33 cellular contexts compared by ENCODE assay signal in genomic region chr17:81206166-81206565, GRCh38. TPM values are rescaled to one million over a fixed set of nuclear protein-coding genes. Genes with fewer than 3 reads are reported as not detected.
"Had no signal": no experiment of that assay in that cellular context is flagged by ENCODE, and none has a peak within 500 bp of the region (broad histone marks: within the 10 kb centered on the region; RNA-seq: fewer than 3 reads in every experiment).

No MANE protein-coding gene starts in this region.

- ATAC-seq: activated CD4-positive, CD25-positive, alpha-beta regulatory T cell treated with anti-CD3 and anti-CD28 coated beads, Interleukin-2, amount 50 U/mL, for 24 hours; activated CD8-positive, alpha-beta T cell treated with anti-CD3 and anti-CD28 coated beads for 36 hours; activated T-cell treated with anti-CD3 and anti-CD28 coated beads, Interleukin-2, amount 50 U/mL, for 4 hours; activated T-helper 17 cell treated with anti-CD3 and anti-CD28 coated beads, Interleukin-2, amount 50 U/mL, for 72 hours; body of pancreas; foreskin keratinocyte; gastrocnemius medialis; heart left ventricle; T-helper 17 cell had no signal

- H3K36me3 Mint-ChIP-seq: activated naive CD8-positive, alpha-beta T cell had no signal

- H3K27ac ChIP-seq: body of pancreas, colonic mucosa, esophagus muscularis mucosa, foreskin keratinocyte, gastrocnemius medialis, heart left ventricle, WERI-Rb-1 had no signal

- H3K27ac Mint-ChIP-seq: activated B cell treated with CpG ODN at 0.5 μM for 24 hours; activated CD8-positive, alpha-beta T cell treated with anti-CD3 and anti-CD28 coated beads for 36 hours; activated naive CD8-positive, alpha-beta T cell; activated T-helper 17 cell treated with anti-CD3 and anti-CD28 coated beads, Interleukin-2, amount 50 U/mL, for 72 hours; endodermal cell; T-helper 17 cell; T-helper 2 cell treated with Interferon-gamma antibody and Interleukin-4, amounts not matched to agents 5 μg/mL and 100 μg/mL, for 36 hours had no signal

- H3K9me3 ChIP-seq: body of pancreas, colonic mucosa, esophagus muscularis mucosa, gastrocnemius medialis, heart left ventricle had no signal

- H3K27me3 ChIP-seq: body of pancreas, colonic mucosa, esophagus muscularis mucosa, foreskin keratinocyte, gastrocnemius medialis, heart left ventricle had no signal

- H3K4me1 ChIP-seq: colonic mucosa, foreskin keratinocyte, gastrocnemius medialis had no signal

- DNase-seq: activated B cell treated with CpG ODN at 0.5 μM for 24 hours; activated CD4-positive, alpha-beta T cell treated with anti-CD3 and anti-CD28 coated beads for 48 hours; activated CD4-positive, alpha-beta T cell treated with anti-CD3 and anti-CD28 coated beads, Interleukin-2, amount 50 U/mL, for 1 hour; activated CD4-positive, alpha-beta T cell treated with anti-CD3 and anti-CD28 coated beads, Interleukin-2, amount 50 U/mL, for 48 hours; activated CD8-positive, alpha-beta memory T cell treated with anti-CD3 and anti-CD28 coated beads for 24 hours; activated CD8-positive, alpha-beta T cell treated with anti-CD3 and anti-CD28 coated beads for 36 hours; activated effector memory CD4-positive, alpha-beta T cell treated with Interleukin-2 at 50 U/mL for 16 hours; activated gamma-delta T cell treated with Interleukin-2 at 50 U/mL for 16 hours; activated naive CD4-positive, alpha-beta T cell treated with anti-CD3 and anti-CD28 coated beads, Interleukin-2, amount 50 U/mL, for 16 hours; activated naive CD4-positive, alpha-beta T cell treated with Interleukin-2 at 50 U/mL for 16 hours; activated T-cell treated with anti-CD3 and anti-CD28 coated beads, Interleukin-2, amount 50 U/mL, for 4 hours; amniotic stem cell; anterior cingulate cortex; body of pancreas; caudate nucleus; colonic mucosa; effector memory CD4-positive, alpha-beta T cell; endodermal cell; foreskin keratinocyte; gastrocnemius medialis; glutamatergic neuron; heart left ventricle; hippocampal formation; T-helper 17 cell; T1000; WERI-Rb-1 had no signal

- H3K4me1 Mint-ChIP-seq: activated T-helper 17 cell treated with anti-CD3 and anti-CD28 coated beads, Interleukin-2, amount 50 U/mL, for 72 hours; endodermal cell had no signal

- H3K36me3 ChIP-seq: colonic mucosa, gastrocnemius medialis had no signal

- H3K9me3 Mint-ChIP-seq: activated B cell treated with CpG ODN at 0.5 μM for 24 hours; activated CD8-positive, alpha-beta T cell treated with anti-CD3 and anti-CD28 coated beads for 36 hours; activated T-cell treated with anti-CD3 and anti-CD28 coated beads, Interleukin-2, amount 50 U/mL, for 4 hours; activated T-helper 17 cell treated with anti-CD3 and anti-CD28 coated beads, Interleukin-2, amount 50 U/mL, for 72 hours; endodermal cell; T-helper 2 cell treated with Interferon-gamma antibody and Interleukin-4, amounts not matched to agents 5 μg/mL and 100 μg/mL, for 36 hours had no signal

- H3K4me3 Mint-ChIP-seq: activated B cell treated with CpG ODN at 0.5 μM for 24 hours; activated CD8-positive, alpha-beta T cell treated with anti-CD3 and anti-CD28 coated beads for 36 hours; activated naive CD8-positive, alpha-beta T cell; activated T-cell treated with anti-CD3 and anti-CD28 coated beads, Interleukin-2, amount 50 U/mL, for 4 hours; activated T-helper 17 cell treated with anti-CD3 and anti-CD28 coated beads, Interleukin-2, amount 50 U/mL, for 72 hours; endodermal cell; T-helper 17 cell; T-helper 2 cell treated with Interferon-gamma antibody and Interleukin-4, amounts not matched to agents 5 μg/mL and 100 μg/mL, for 36 hours had no signal

- H3K27me3 Mint-ChIP-seq: activated B cell treated with CpG ODN at 0.5 μM for 24 hours; activated CD8-positive, alpha-beta T cell treated with anti-CD3 and anti-CD28 coated beads for 36 hours; activated naive CD8-positive, alpha-beta T cell; activated T-helper 17 cell treated with anti-CD3 and anti-CD28 coated beads, Interleukin-2, amount 50 U/mL, for 72 hours; T-helper 17 cell had no signal

- H3K4me3 ChIP-seq: body of pancreas, colonic mucosa, esophagus muscularis mucosa, gastrocnemius medialis, heart left ventricle had no signal

RNA-seq across cellular contexts. Expression of gene PVALEF, which starts 40.9 kb away (rescaled TPM):
- total RNA-seq: activated B cell treated with CpG ODN at 0.5 μM for 24 hours; activated CD8-positive, alpha-beta T cell treated with anti-CD3 and anti-CD28 coated beads for 36 hours; activated T-cell treated with anti-CD3 and anti-CD28 coated beads, Interleukin-2, amount 50 U/mL, for 4 hours; activated T-helper 17 cell treated with anti-CD3 and anti-CD28 coated beads, Interleukin-2, amount 50 U/mL, for 72 hours; body of pancreas; colonic mucosa; dermis microvascular lymphatic vessel endothelial cell; endodermal cell; epithelial cell of proximal tubule; esophagus muscularis mucosa; foreskin keratinocyte; gastrocnemius medialis; heart left ventricle; T-helper 17 cell had no signal
